10 cellular contexts compared by ENCODE assay signal in the genomic region with DNA sequence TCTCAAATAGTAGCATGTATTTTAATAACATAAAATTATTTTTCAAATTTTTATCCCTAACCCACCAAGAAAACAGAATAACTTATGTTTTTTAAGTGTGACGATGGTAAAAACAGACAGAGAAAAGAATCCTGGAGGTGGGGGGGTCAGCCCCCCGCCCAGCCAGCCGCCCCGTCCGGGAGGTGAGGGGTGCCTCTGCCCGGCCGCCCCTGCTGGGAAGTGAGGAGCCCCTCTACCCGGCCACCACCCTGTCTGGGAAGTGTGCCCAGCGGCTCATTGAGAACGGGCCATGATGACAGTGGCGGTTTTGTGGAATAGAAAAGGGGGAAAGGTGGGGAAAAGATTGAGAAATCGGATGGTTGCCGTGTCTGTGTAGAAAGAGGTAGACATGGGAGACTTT. TPM values are rescaled to one million over a fixed set of nuclear protein-coding genes. Genes with fewer than 3 reads are reported as not detected.
"Had no signal": no experiment of that assay in that cellular context is flagged by ENCODE, and none has a peak within 500 bp of the region (broad histone marks: within the 10 kb centered on the region; RNA-seq: fewer than 3 reads in every experiment).

No MANE protein-coding gene starts in this region.

RNA-seq across cellular contexts. Expression of a gene that starts 16.1 kb away (rescaled TPM):
- total RNA-seq: stomach, subcutaneous adipose tissue, thoracic aorta, thyroid gland, tibial nerve, transverse colon, upper lobe of left lung, upper lobe of right lung, ureter, uterus had no signal
